In the genomic region with DNA sequence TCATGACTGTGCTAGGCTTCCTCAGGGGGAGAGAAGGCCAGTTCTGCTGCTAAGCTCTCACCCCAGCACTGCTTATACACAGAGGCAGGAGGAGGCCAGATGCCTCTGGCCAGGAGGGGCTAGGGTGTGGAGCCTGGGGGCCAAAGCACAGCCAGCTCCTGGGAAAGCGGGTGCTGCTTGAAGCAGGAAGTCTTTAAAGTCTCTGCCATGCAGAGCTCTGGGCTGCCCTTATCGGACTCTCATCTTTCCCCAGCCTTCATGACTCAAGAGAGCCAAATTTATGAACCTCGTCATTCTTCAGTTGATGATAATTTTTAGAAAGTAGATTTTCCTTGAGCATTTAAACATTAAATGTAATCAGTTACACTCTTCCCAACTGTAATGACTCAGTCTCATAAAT, we compare ENCODE assay signal across 1 cellular context.
TF ChIP-seq lines count a peak whose summit lies in the region.

No MANE protein-coding gene starts in this region.

TF ChIP-seq in IMR-90, 13 proteins besides CTCF, POLR2A, EP300 and RAD21:
- TF ChIP-seq MAFK (IDR thresholded peaks at IDR 0.05; ENCODE audit: low read depth, low read length) (no peak), MXI1 (IDR thresholded peaks at IDR 0.05; ENCODE audit: borderline replicate concordance, low read depth, low read length) (no peak), CHD1 (IDR thresholded peaks at IDR 0.05; ENCODE audit: low read depth, low read length) (no peak), RCOR1 (IDR thresholded peaks at IDR 0.05; ENCODE audit: insufficient replicate concordance, low read length) (no peak), FOS (IDR thresholded peaks at IDR 0.05; ENCODE audit: low read depth, low read length) (no peak), NFE2L2 (IDR thresholded peaks at IDR 0.05; ENCODE audit: low read depth, low read length) (no peak), CEBPB (IDR thresholded peaks at IDR 0.05; ENCODE audit: low read depth, low read length) (no peak), MAZ (IDR thresholded peaks at IDR 0.05; ENCODE audit: borderline replicate concordance, low read depth, low read length) (no peak)
- TF ChIP-seq, protein P1, sequence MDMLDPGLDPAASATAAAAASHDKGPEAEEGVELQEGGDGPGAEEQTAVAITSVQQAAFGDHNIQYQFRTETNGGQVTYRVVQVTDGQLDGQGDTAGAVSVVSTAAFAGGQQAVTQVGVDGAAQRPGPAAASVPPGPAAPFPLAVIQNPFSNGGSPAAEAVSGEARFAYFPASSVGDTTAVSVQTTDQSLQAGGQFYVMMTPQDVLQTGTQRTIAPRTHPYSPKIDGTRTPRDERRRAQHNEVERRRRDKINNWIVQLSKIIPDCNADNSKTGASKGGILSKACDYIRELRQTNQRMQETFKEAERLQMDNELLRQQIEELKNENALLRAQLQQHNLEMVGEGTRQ (IDR thresholded peaks at IDR 0.05; ENCODE audit: low read depth, low read length) = no peak
- TF ChIP-seq, protein P2, sequence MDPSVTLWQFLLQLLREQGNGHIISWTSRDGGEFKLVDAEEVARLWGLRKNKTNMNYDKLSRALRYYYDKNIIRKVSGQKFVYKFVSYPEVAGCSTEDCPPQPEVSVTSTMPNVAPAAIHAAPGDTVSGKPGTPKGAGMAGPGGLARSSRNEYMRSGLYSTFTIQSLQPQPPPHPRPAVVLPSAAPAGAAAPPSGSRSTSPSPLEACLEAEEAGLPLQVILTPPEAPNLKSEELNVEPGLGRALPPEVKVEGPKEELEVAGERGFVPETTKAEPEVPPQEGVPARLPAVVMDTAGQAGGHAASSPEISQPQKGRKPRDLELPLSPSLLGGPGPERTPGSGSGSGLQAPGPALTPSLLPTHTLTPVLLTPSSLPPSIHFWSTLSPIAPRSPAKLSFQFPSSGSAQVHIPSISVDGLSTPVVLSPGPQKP (IDR thresholded peaks at IDR 0.05; ENCODE audit: borderline replicate concordance, low read depth, low read length) = no peak
TF ChIP-seq in IMR-90: peak in this region for 0.
